ENCODE assay signal across 24 cellular contexts in the genomic region with DNA sequence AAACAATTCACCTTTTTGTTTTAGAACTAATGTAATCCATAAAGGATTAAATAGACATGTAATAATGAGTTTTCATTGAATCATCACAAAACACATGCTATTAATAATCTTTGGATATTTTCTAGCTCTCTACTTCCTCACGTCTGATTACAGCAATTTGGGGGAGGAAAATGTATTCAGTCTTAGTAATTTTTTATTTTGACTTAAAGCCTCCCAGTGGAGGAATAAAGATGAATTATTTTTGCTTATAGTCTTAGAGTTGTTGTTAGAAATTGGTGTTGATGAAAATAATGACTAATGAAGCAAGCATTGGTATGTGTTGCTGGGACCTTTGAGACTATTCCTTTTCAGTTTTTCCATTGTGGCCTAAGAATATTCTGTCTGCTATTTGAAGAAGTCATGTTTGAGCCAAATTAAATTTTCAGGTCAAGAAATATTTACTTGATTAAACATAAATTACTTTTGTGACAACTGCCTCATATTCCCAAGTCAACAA.
"Had no signal": no experiment of that assay in that cellular context is flagged by ENCODE, and none has a peak within 500 bp of the region (broad histone marks: within the 10 kb centered on the region; RNA-seq: fewer than 3 reads in every experiment).

No MANE protein-coding gene starts in this region.

- H3K27ac ChIP-seq: sigmoid colon, upper lobe of left lung had no signal

- H3K4me3 Mint-ChIP-seq: activated CD8-positive, alpha-beta T cell treated with anti-CD3 and anti-CD28 coated beads, Interleukin-2, amount 10 ng/mL, durations not matched to agents 7 days and 5 days; activated naive CD4-positive, alpha-beta T cell treated with anti-CD3 and anti-CD28 coated beads, Interleukin-2, amount 50 U/mL, for 24 hours; activated T-helper 1 cell treated with anti-CD3 and anti-CD28 coated beads, Interleukin-12 subunit alpha, Interleukin-12 subunit beta, Interleukin-2, Interleukin-4 antibody, amounts not matched to agents 30 ng/mL and 10 ng/mL and 1 ng/mL, durations not matched to agents 14 hours and 24 hours and 36 hours; memory B cell; naive B cell; stimulated activated naive B cell treated with anti-CD40 and anti-IgM and Interleukin-4, amounts not matched to agents 10 μg/mL and 1 μg/mL and 100 μg/mL, for 72 hours had no signal

- H3K27me3 ChIP-seq: gastrocnemius medialis, sigmoid colon, upper lobe of left lung had no signal

- H3K9me3 Mint-ChIP-seq: activated naive CD4-positive, alpha-beta T cell treated with anti-CD3 and anti-CD28 coated beads, Interleukin-2, amount 50 U/mL, for 24 hours; activated T-helper 1 cell treated with anti-CD3 and anti-CD28 coated beads, Interleukin-12 subunit alpha, Interleukin-12 subunit beta, Interleukin-2, Interleukin-4 antibody, amounts not matched to agents 30 ng/mL and 10 ng/mL and 1 ng/mL, durations not matched to agents 14 hours and 24 hours and 36 hours; naive B cell; stimulated activated naive B cell treated with anti-CD40 and anti-IgM and Interleukin-4, amounts not matched to agents 10 μg/mL and 1 μg/mL and 100 μg/mL, for 72 hours had no signal

- H3K36me3 Mint-ChIP-seq: activated naive CD4-positive, alpha-beta T cell treated with anti-CD3 and anti-CD28 coated beads, Interleukin-2, amount 50 U/mL, for 24 hours; naive B cell; stimulated activated naive B cell treated with anti-CD40 and anti-IgM and Interleukin-4, amounts not matched to agents 10 μg/mL and 1 μg/mL and 100 μg/mL, for 72 hours had no signal

- H3K9me3 ChIP-seq: gastrocnemius medialis, sigmoid colon, thoracic aorta, upper lobe of left lung had no signal

- ATAC-seq: activated CD8-positive, alpha-beta T cell treated with anti-CD3 and anti-CD28 coated beads, Interleukin-2, amount 10 ng/mL, durations not matched to agents 7 days and 5 days; gastrocnemius medialis; left cardiac atrium; stimulated activated naive B cell treated with anti-CD40 and anti-IgM and Interleukin-4, amounts not matched to agents 10 μg/mL and 1 μg/mL and 100 μg/mL, for 72 hours had no signal

- H3K27me3 Mint-ChIP-seq: activated naive CD4-positive, alpha-beta T cell treated with anti-CD3 and anti-CD28 coated beads, Interleukin-2, amount 50 U/mL, for 24 hours; memory B cell had no signal

- DNase-seq: activated CD4-positive, alpha-beta T cell treated with anti-CD3 and anti-CD28 coated beads for 1 hour; activated CD4-positive, alpha-beta T cell treated with anti-CD3 and anti-CD28 coated beads, Interleukin-2, amount 50 U/mL, for 1 hour; activated CD8-positive, alpha-beta T cell treated with anti-CD3 and anti-CD28 coated beads, Interleukin-2, amount 10 ng/mL, durations not matched to agents 7 days and 5 days; activated gamma-delta T cell; cerebellar nuclear complex; effector CD4-positive, alpha-beta T cell; gastrocnemius medialis; hippocampal formation; left cardiac atrium; naive B cell; nucleus accumbens; posterior cingulate gyrus; sigmoid colon; stimulated activated CD4-positive, alpha-beta T cell treated with anti-CD3 and anti-CD28 coated beads, Interleukin-2, amount 100 ng/mL, for 48 hours; stimulated activated CD8-positive, alpha-beta memory T cell treated with anti-CD3 and anti-CD28 coated beads, Interleukin-4, amount 100 ng/mL, for 48 hours; stimulated activated naive B cell treated with anti-CD40 and anti-IgM and Interleukin-4, amounts not matched to agents 10 μg/mL and 1 μg/mL and 100 μg/mL, for 72 hours; T-helper 1 cell; upper lobe of left lung had no signal

- H3K36me3 ChIP-seq: gastrocnemius medialis, sigmoid colon, thoracic aorta, upper lobe of left lung had no signal

- H3K4me3 ChIP-seq: gastrocnemius medialis, sigmoid colon, thoracic aorta, upper lobe of left lung had no signal

- H3K27ac Mint-ChIP-seq: activated CD8-positive, alpha-beta T cell treated with anti-CD3 and anti-CD28 coated beads, Interleukin-2, amount 10 ng/mL, durations not matched to agents 7 days and 5 days; activated naive CD4-positive, alpha-beta T cell treated with anti-CD3 and anti-CD28 coated beads, Interleukin-2, amount 50 U/mL, for 24 hours; activated T-helper 1 cell treated with anti-CD3 and anti-CD28 coated beads, Interleukin-12 subunit alpha, Interleukin-12 subunit beta, Interleukin-2, Interleukin-4 antibody, amounts not matched to agents 30 ng/mL and 10 ng/mL and 1 ng/mL, durations not matched to agents 14 hours and 24 hours and 36 hours; memory B cell; naive B cell; stimulated activated naive B cell treated with anti-CD40 and anti-IgM and Interleukin-4, amounts not matched to agents 10 μg/mL and 1 μg/mL and 100 μg/mL, for 72 hours had no signal

- FAIRE-seq: bronchial epithelial cell, TTC549 had no signal
